ENCODE assay signal across 1 cellular context in the genomic region with DNA sequence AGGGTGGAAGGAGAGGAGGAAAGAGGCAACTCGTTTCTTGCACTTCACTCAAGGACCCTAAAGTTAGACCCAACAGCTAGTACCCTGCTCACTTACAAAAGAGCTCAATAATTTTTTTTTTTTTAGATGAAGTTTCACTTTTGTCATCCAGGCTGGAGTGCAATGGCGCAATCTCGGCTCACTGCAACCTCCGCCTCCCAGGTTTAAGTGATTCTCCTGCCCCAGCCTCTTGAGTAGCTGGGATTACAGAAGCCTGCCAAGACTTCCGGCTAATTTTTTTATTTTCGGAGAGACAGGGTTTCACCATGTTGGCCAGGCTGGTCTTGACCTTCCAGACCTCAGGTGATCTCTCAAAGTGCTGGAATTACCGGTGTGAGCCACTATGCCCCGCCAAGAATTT.
TF ChIP-seq lines count a peak whose summit lies in the region.

No MANE protein-coding gene starts in this region.

TF ChIP-seq in H1, 55 proteins besides CTCF, POLR2A, EP300 and RAD21:
- TF ChIP-seq CEBPB (IDR thresholded peaks at IDR 0.05; ENCODE audit: low read depth, low read length) (0 out of 2 replicates have a peak, but pooled peaks have one; percentile 23), CHD1 (IDR thresholded peaks at IDR 0.05; ENCODE audit: low read depth, low read length) (no peak)
TF ChIP-seq in H1: peak in this region for 1.
